Comparison of ENCODE assay signal across 25 cellular contexts in genomic region chr15:81113861-81114261, GRCh38. TPM values are rescaled to one million over a fixed set of nuclear protein-coding genes. Genes with fewer than 3 reads are reported as not detected.
A peak's percentile ranks its signal among the peaks of the same experiment; 100 is the strongest.
DNase-seq lines count a peak whose midpoint lies in the region; ATAC-seq and TF ChIP-seq lines count a peak whose summit lies in the region.
"Had no signal": no experiment of that assay in that cellular context is flagged by ENCODE, and none has a peak within 500 bp of the region (broad histone marks: within the 10 kb centered on the region; RNA-seq: fewer than 3 reads in every experiment).

No MANE protein-coding gene starts in this region.

- no peaks in the 10 kb centered on the region for H3K36me3 ChIP-seq in Panc1 (ENCODE audit: control insufficient read depth, insufficient read depth, low read length)
- no peaks in the 10 kb centered on the region for H3K36me3 ChIP-seq in mesendoderm (ENCODE audit: control insufficient read depth, insufficient read depth, low read length)
- no peaks in the 10 kb centered on the region for H3K36me3 ChIP-seq in uterus
- H3K36me3 ChIP-seq: cardiac muscle cell had no signal

- peak; percentile 41; the same call in 1 of the 2 replicates for ATAC-seq in Panc1
- ATAC-seq: T-helper 17 cell had no signal

- in situ Hi-C loops in Panc1 (cut with HindIII; ENCODE audit: low pct_unique_long_range_greater_than_20kb, low sequenced_read_pairs), result no loop called here

- H3K4me2 ChIP-seq in mesendoderm (ENCODE audit: low read length), result no peak overlapping the region

- TF ChIP-seq POLR2A in uterus (IDR thresholded peaks at IDR 0.05), result no peak

- no peaks in the 10 kb centered on the region for H3K9me3 ChIP-seq in Panc1 (ENCODE audit: control insufficient read depth, insufficient read depth, low read depth, low read length)
- H3K9me3 ChIP-seq in uterus, result no peaks in the 10 kb centered on the region

- H3K4me3 ChIP-seq in Panc1 (ENCODE audit: low read depth in 2 of 2, low read length in 2 of 2) (no peak overlapping the region), mesendoderm (ENCODE audit: low read length) (no peak overlapping the region), uterus (no peak overlapping the region)
- H3K4me3 ChIP-seq: cardiac muscle cell, SK-N-MC had no signal

- intact Hi-C loops in Panc1 (cut with micrococcal nuclease; ENCODE audit: unreplicated experiment) (no loop called here), uterus (cut with DNase I; ENCODE audit: low total_unique reads) (no loop called here), posterior cingulate gyrus (cut with DNase I) (no loop called here)

- H3K56ac ChIP-seq in mesendoderm (ENCODE audit: low read length), result no peak overlapping the region

- H4K8ac ChIP-seq in mesendoderm (ENCODE audit: low read depth, low read length), result no peak overlapping the region

- H2BK15ac ChIP-seq in mesendoderm (replicated peaks; ENCODE audit: low read depth), result no peak overlapping the region

- H4K5ac ChIP-seq in mesendoderm (ENCODE audit: low read length), result no peak overlapping the region

- no peak for TF ChIP-seq CTCF in Panc1 (IDR thresholded peaks at IDR 0.05)
- TF ChIP-seq CTCF in uterus (IDR thresholded peaks at IDR 0.05), result no peak

- no TSS peak for BruUV-seq in Panc1 (replicated peaks; lab: Mats Ljungman, UMichigan)

- peaks cover 22% of the 10 kb centered on the region for H3K27me3 ChIP-seq in Panc1 (ENCODE audit: control insufficient read depth, insufficient read depth, low read length)
- no peaks in the 10 kb centered on the region for H3K27me3 ChIP-seq in mesendoderm (ENCODE audit: insufficient read depth, low read length, poor library complexity)
- H3K27me3 ChIP-seq in uterus, result no peaks in the 10 kb centered on the region

- no CpG with 5 or more reads among the region's 3 CpGs for WGBS in mesendoderm (ENCODE audit: extremely low coverage, insufficient coverage, low lambda C conversion rate)

- no peak overlapping the region for H3K23ac ChIP-seq in mesendoderm (ENCODE audit: low read length)

- no peak overlapping the region for H3K4ac ChIP-seq in mesendoderm (ENCODE audit: low read depth, low read length)

- no peaks in the 10 kb centered on the region for H3K79me1 ChIP-seq in mesendoderm (ENCODE audit: low read length)

- H3K27ac ChIP-seq in Panc1 (ENCODE audit: low read length), result no peak overlapping the region
- H3K27ac ChIP-seq in mesendoderm (ENCODE audit: low read depth, low read length), result no peak overlapping the region
- H3K27ac ChIP-seq in uterus, result no peak overlapping the region
- H3K27ac ChIP-seq: cardiac muscle cell, SK-N-MC had no signal

- no peak overlapping the region for H2BK5ac ChIP-seq in mesendoderm (ENCODE audit: low read length)

- no peak overlapping the region for H3K18ac ChIP-seq in mesendoderm (ENCODE audit: low read length)

- H3K79me2 ChIP-seq in mesendoderm (ENCODE audit: control insufficient read depth, insufficient read depth, low read length), result no peaks in the 10 kb centered on the region

- peak; percentile 18 for DNase-seq in EH (ENCODE audit: low read depth)
- DNase-seq in Panc1 (ENCODE audit: low read depth, low spot score), result no peak
- DNase-seq in dedifferentiated amniotic fluid mesenchymal stem cell (ENCODE audit: extremely low spot score), result peak; percentile 54
- peak; percentile 24 for DNase-seq in mesendoderm
- no peak for DNase-seq in uterus
- no peak for DNase-seq in SW480 (ENCODE audit: low spot score)
- DNase-seq in posterior cingulate gyrus, result no peak
- no peak for DNase-seq in effector CD4-positive, alpha-beta T cell
- DNase-seq: activated CD4-positive, alpha-beta T cell treated with anti-CD3 and anti-CD28 coated beads for 4 hours; activated gamma-delta T cell treated with Interleukin-2 at 50 U/mL for 16 hours; activated T-cell treated with anti-CD3 and anti-CD28 coated beads, Interleukin-2, amount 50 U/mL, for 24 hours; CD4-positive, CD25-positive, alpha-beta regulatory T cell; foreskin melanocyte; KG1; naive B cell; NCI-H2171 treated with DMSO at 0.1 percent for 48 hours; NCI-H524 treated with DMSO at 0.1 percent for 48 hours; nucleus accumbens; RPMI8226; small intestine; T-helper 17 cell had no signal

- CTCF ChIA-PET in Panc1 (lab: Charles Lee), result interaction anchor here (0.8 kb wide), 1 partner anchor 152 kb away, joined by 3 read pairs; no protein-coding TSS in a partner anchor

- POLR2A ChIA-PET in Panc1 (lab: Charles Lee), result no interaction called here

- H3K4me1 ChIP-seq in Panc1 (ENCODE audit: control insufficient read depth, insufficient read depth, low read length), result peaks cover 13% of the 10 kb centered on the region; the same call in 1 of the 2 replicates
- no peaks in the 10 kb centered on the region for H3K4me1 ChIP-seq in mesendoderm (ENCODE audit: control insufficient read depth, low read depth, low read length)
- no peaks in the 10 kb centered on the region for H3K4me1 ChIP-seq in uterus

- H3K9ac ChIP-seq in mesendoderm (ENCODE audit: low read length), result no peak overlapping the region

- no peak overlapping the region for H2AK5ac ChIP-seq in mesendoderm (ENCODE audit: low read length)

- no peak overlapping the region for H2BK120ac ChIP-seq in mesendoderm (ENCODE audit: low read depth, low read length)

RNA-seq across cellular contexts. Expression of gene CFAP161, which starts 20.2 kb away (rescaled TPM):
- total RNA-seq in Panc1 (2021; ENCODE audit: unreplicated experiment) (2.7 TPM), uterus (1 to 10 TPM in 2 of 4 donors, not detected in 2; 2.8 to 3.3 TPM)
- 0.13 TPM for polyA plus RNA-seq in Panc1 (2012; ENCODE audit: insufficient read length)
- polyA plus RNA-seq in mesendoderm (2013, experiment 1 of 2), result 0.06 TPM
- 0.07 TPM for polyA plus RNA-seq in mesendoderm (2013, experiment 2 of 2)
- total RNA-seq: activated CD8-positive, alpha-beta memory T cell treated with anti-CD3 and anti-CD28 coated beads for 36 hours; cardiac muscle cell; G401 had no signal
- polyA plus RNA-seq: cardiac muscle cell; CD4-positive, CD25-positive, alpha-beta regulatory T cell had no signal

Comparison
In these comparisons a context has a peak if more than half of its experiments do, and no peak if none do; other contexts are left out.
1. DNase-seq: peak in EH (single experiment), dedifferentiated amniotic fluid mesenchymal stem cell (single experiment) and mesendoderm (single experiment); none in Panc1 (single experiment), uterus (0 of 2), SW480 (single experiment), posterior cingulate gyrus (0 of 10) and effector CD4-positive, alpha-beta T cell (single experiment).